ENCODE assay signal across 28 cellular contexts in genomic region chr1:192657760-192658159, GRCh38. TPM values are rescaled to one million over a fixed set of nuclear protein-coding genes. Genes with fewer than 3 reads are reported as not detected.
"Had no signal": no experiment of that assay in that cellular context is flagged by ENCODE, and none has a peak within 500 bp of the region (broad histone marks: within the 10 kb centered on the region; RNA-seq: fewer than 3 reads in every experiment).

No MANE protein-coding gene starts in this region.

- H3K9me3 ChIP-seq: colonic mucosa, Peyer's patch, SJCRH30 had no signal

- H3K4me1 ChIP-seq: colonic mucosa, Peyer's patch, SJCRH30 had no signal

- DNase-seq: activated B cell treated with CpG ODN at 0.5 μM for 24 hours; activated CD4-positive, alpha-beta T cell treated with anti-CD3 and anti-CD28 coated beads for 1 hour; activated CD4-positive, alpha-beta T cell treated with anti-CD3 and anti-CD28 coated beads, Interleukin-2, amount 10 ng/mL, durations not matched to agents 24 days and 14 days; activated CD4-positive, alpha-beta T cell treated with anti-CD3 and anti-CD28 coated beads, Interleukin-2, amount 50 U/mL, for 48 hours; activated CD8-positive, alpha-beta memory T cell treated with anti-CD3 and anti-CD28 coated beads, Interleukin-2, amount 10 ng/mL, durations not matched to agents 7 days and 5 days; activated gamma-delta T cell; activated naive CD4-positive, alpha-beta T cell treated with anti-CD3 and anti-CD28 coated beads for 36 hours; activated T-cell treated with anti-CD3 and anti-CD28 coated beads, Interleukin-2, amount 50 U/mL, for 4 hours; caudate nucleus; colonic mucosa; NCI-H1092 treated with DMSO at 0.1 percent for 48 hours; NCI-H1417 treated with DMSO at 0.1 percent for 48 hours; NCI-H1694; NCI-H2029; NCI-H345; NCI-H510A; NCI-H526 treated with DMSO at 0.1 percent for 48 hours; NCI-H82; NK-92 treated with Interleukin-12 subunit alpha and Interleukin-12 subunit beta, amount 100 ng/mL, for 24 hours; Peyer's patch; Right ventricle myocardium superior; SJCRH30; T-helper 17 cell; T-helper 9 cell had no signal

- H3K4me3 ChIP-seq: colonic mucosa, Peyer's patch, SJCRH30 had no signal

- H3K27me3 ChIP-seq: colonic mucosa, Peyer's patch, SJCRH30 had no signal

- ATAC-seq: activated CD8-positive, alpha-beta memory T cell treated with anti-CD3 and anti-CD28 coated beads, Interleukin-2, amount 10 ng/mL, durations not matched to agents 7 days and 5 days; activated T-cell treated with anti-CD3 and anti-CD28 coated beads, Interleukin-2, amount 50 U/mL, for 4 hours; activated T-helper 17 cell treated with anti-CD3 and anti-CD28 coated beads, Interleukin-2, amount 50 U/mL, for 72 hours; T-helper 17 cell had no signal

- H3K27ac ChIP-seq: colonic mucosa, Peyer's patch, RWPE1, SJCRH30 had no signal

- H3K36me3 ChIP-seq: colonic mucosa, Peyer's patch, SJCRH30 had no signal

RNA-seq across cellular contexts. Expression of gene RGS13, which starts 21.8 kb away (rescaled TPM):
- total RNA-seq: activated CD4-positive, alpha-beta T cell treated with anti-CD3 and anti-CD28 coated beads, Interleukin-2, amount 10 ng/mL, durations not matched to agents 24 days and 14 days; activated naive CD4-positive, alpha-beta T cell treated with anti-CD3 and anti-CD28 coated beads for 36 hours; activated T-cell treated with anti-CD3 and anti-CD28 coated beads, Interleukin-2, amount 50 U/mL, for 4 hours; cerebellum; MCF 10A; SJCRH30 had no signal
